Comparison of ENCODE assay signal across 16 cellular contexts in the genomic region with DNA sequence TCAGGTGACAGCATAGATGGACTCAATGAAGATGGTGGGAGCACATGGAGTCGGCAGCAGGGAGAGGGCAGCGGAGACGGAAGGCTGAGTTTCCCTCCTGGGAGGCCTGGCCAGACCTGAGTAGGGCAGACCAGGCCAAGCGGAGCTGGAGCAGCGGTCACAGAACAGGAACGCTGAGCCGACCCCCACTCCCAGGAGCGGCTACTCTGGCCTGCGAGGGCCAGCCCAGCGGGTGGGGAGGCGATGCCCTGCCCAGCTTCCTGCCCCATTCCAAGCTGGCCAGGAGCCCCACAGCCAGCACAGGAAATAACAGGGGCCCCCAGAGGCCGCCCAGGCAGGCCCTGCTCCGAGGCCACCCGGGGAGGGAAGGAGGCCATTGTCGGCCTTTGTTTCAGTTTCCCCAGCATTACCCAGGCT.
DNase-seq lines count a peak whose midpoint lies in the region; ATAC-seq and TF ChIP-seq lines count a peak whose summit lies in the region.
"Had no signal": no experiment of that assay in that cellular context is flagged by ENCODE, and none has a peak within 500 bp of the region (broad histone marks: within the 10 kb centered on the region; RNA-seq: fewer than 3 reads in every experiment).

No MANE protein-coding gene starts in this region.

- H4K91ac ChIP-seq in neuronal stem cell (ENCODE audit: low read depth, low read length, poor library complexity), result no peak overlapping the region

- no peak overlapping the region for H3K4me3 Mint-ChIP-seq in CD8-positive, alpha-beta T cell
- H3K4me3 Mint-ChIP-seq: activated T-helper 17 cell treated with anti-CD3 and anti-CD28 coated beads, Interleukin-2, amount 50 U/mL, for 72 hours; naive thymus-derived CD8-positive, alpha-beta T cell; T-helper 17 cell had no signal

- H3K4ac ChIP-seq in neuronal stem cell (ENCODE audit: low read length), result no peak overlapping the region

- H3K27me3 Mint-ChIP-seq in CD8-positive, alpha-beta T cell (ENCODE audit: low read depth), result peaks cover 2% of the 10 kb centered on the region
- H3K27me3 Mint-ChIP-seq: activated T-helper 17 cell treated with anti-CD3 and anti-CD28 coated beads, Interleukin-2, amount 50 U/mL, for 72 hours had no signal

- H3K4me1 ChIP-seq in ACC112 (ENCODE audit: control insufficient read depth, insufficient read depth, low read length, unreplicated experiment) (peaks cover 4% of the 10 kb centered on the region), neuronal stem cell (ENCODE audit: control insufficient read depth in 2 of 2, insufficient read depth in 1 of 2, low read depth in 1 of 2, low read length in 2 of 2) (peaks cover 28 to 41% of the 10 kb centered on the region in 2 donors)
- H3K4me1 ChIP-seq in effector memory CD4-positive, alpha-beta T cell (ENCODE audit: control insufficient read depth, insufficient read depth, low read length, poor library complexity, severe bottlenecking), result no peaks in the 10 kb centered on the region
- no peaks in the 10 kb centered on the region for H3K4me1 ChIP-seq in CD8-positive, alpha-beta T cell (ENCODE audit: insufficient read depth, low read length)
- H3K4me1 ChIP-seq: A549 had no signal

- no peak for TF ChIP-seq CTCF in astrocyte of the spinal cord (IDR thresholded peaks at IDR 0.05; ENCODE audit: low read depth, low read length)
- no peak for TF ChIP-seq CTCF in CD8-positive, alpha-beta T cell (IDR thresholded peaks at IDR 0.05)

- intact Hi-C loops in left ventricle myocardium superior (cut with micrococcal nuclease), result no loop called here
- intact Hi-C loops in CD8-positive, alpha-beta T cell (cut with DNase I, micrococcal nuclease), result no loop called here

- H3K27ac ChIP-seq in ACC112 (ENCODE audit: low read depth, low read length) (no peak overlapping the region), neuronal stem cell (replicated peaks; ENCODE audit: low read length) (peak overlapping the region; percentile 47)
- H3K27ac ChIP-seq in effector memory CD4-positive, alpha-beta T cell (ENCODE audit: insufficient read depth, low read length, poor library complexity, severe bottlenecking), result no peak overlapping the region
- H3K27ac ChIP-seq in CD8-positive, alpha-beta T cell (ENCODE audit: low read depth, low read length), result no peak overlapping the region
- H3K27ac ChIP-seq: A549, PC-9 had no signal

- no peak overlapping the region for H2BK120ac ChIP-seq in neuronal stem cell (ENCODE audit: low read depth, low read length)

- H3K27me3 ChIP-seq in ACC112 (ENCODE audit: insufficient read depth, low read length) (no peaks in the 10 kb centered on the region), neuronal stem cell (ENCODE audit: control insufficient read depth in 3 of 3, insufficient read depth in 3 of 3, low read depth in 1 of 3, low read length in 3 of 3) (no peaks in the 10 kb centered on the region)
- no peaks in the 10 kb centered on the region for H3K27me3 ChIP-seq in effector memory CD4-positive, alpha-beta T cell (replicated peaks; ENCODE audit: control insufficient read depth, insufficient read depth, low read length, poor library complexity, severe bottlenecking)
- no peaks in the 10 kb centered on the region for H3K27me3 ChIP-seq in CD8-positive, alpha-beta T cell (ENCODE audit: insufficient read depth, low read length)

- no peaks in the 10 kb centered on the region for H3K9me3 ChIP-seq in neuronal stem cell (replicated peaks in 1 of 2; ENCODE audit: control insufficient read depth in 2 of 2, insufficient read depth in 1 of 2, low read depth in 1 of 2, low read length in 2 of 2)
- no peaks in the 10 kb centered on the region for H3K9me3 ChIP-seq in effector memory CD4-positive, alpha-beta T cell (ENCODE audit: control insufficient read depth, low read length)
- no peaks in the 10 kb centered on the region for H3K9me3 ChIP-seq in CD8-positive, alpha-beta T cell (ENCODE audit: low read length)
- H3K9me3 ChIP-seq: A549 had no signal

- in situ Hi-C loops in astrocyte of the spinal cord (cut with HindIII; ENCODE audit: low sequenced_read_pairs), result no loop called here

- H4K8ac ChIP-seq in neuronal stem cell (ENCODE audit: low read depth, low read length), result no peak overlapping the region

- DNase-seq in astrocyte of the spinal cord (ENCODE audit: low read depth, low spot score), result peak; percentile 52
- DNase-seq in left ventricle myocardium superior, result peak; percentile 60
- DNase-seq in neuronal stem cell (ENCODE audit: low spot score), result no peak
- no peak for DNase-seq in D341Med (ENCODE audit: low spot score)
- DNase-seq in effector memory CD4-positive, alpha-beta T cell, result no peak
- no peak for DNase-seq in CD8-positive, alpha-beta T cell
- DNase-seq: activated CD4-positive, alpha-beta T cell treated with anti-CD3 and anti-CD28 coated beads, Interleukin-2, amount 50 U/mL, for 4 hours; naive thymus-derived CD8-positive, alpha-beta T cell; NCI-H345; PC-9; stimulated activated CD4-positive, alpha-beta T cell treated with anti-CD3 and anti-CD28 coated beads, Interleukin-15, amount 100 ng/mL, for 24 hours; T-helper 17 cell had no signal

- H2BK12ac ChIP-seq in neuronal stem cell (ENCODE audit: low read length), result no peak overlapping the region

- no peaks in the 10 kb centered on the region for H3K79me2 ChIP-seq in ACC112 (ENCODE audit: control insufficient read depth, insufficient read depth, low read length, unreplicated experiment)

- no peaks in the 10 kb centered on the region for H3K36me3 Mint-ChIP-seq in CD8-positive, alpha-beta T cell
- H3K36me3 Mint-ChIP-seq: naive thymus-derived CD8-positive, alpha-beta T cell had no signal

- POLR2A ChIA-PET in CD8-positive, alpha-beta T cell (lab: Charles Lee), result no interaction called here

- CTCF ChIA-PET in CD8-positive, alpha-beta T cell (lab: Charles Lee), result no interaction called here

- H3K14ac ChIP-seq in neuronal stem cell (ENCODE audit: low read length), result peak overlapping the region; percentile 49

- no peaks in the 10 kb centered on the region for H3K9me3 Mint-ChIP-seq in CD8-positive, alpha-beta T cell
- H3K9me3 Mint-ChIP-seq: activated T-helper 17 cell treated with anti-CD3 and anti-CD28 coated beads, Interleukin-2, amount 50 U/mL, for 72 hours; naive thymus-derived CD8-positive, alpha-beta T cell had no signal

- peak overlapping the region; percentile 40 for H2AFZ ChIP-seq in ACC112 (ENCODE audit: low read length, unreplicated experiment)
- peak overlapping the region; percentile 78 for H2AFZ ChIP-seq in neuronal stem cell (ENCODE audit: low read length)
- H2AFZ ChIP-seq: PC-9 had no signal

- peak overlapping the region; percentile 3 for H2AK5ac ChIP-seq in neuronal stem cell (ENCODE audit: low read depth, low read length)

- H2BK15ac ChIP-seq in neuronal stem cell (ENCODE audit: low read length), result no peak overlapping the region

- H3K23ac ChIP-seq in neuronal stem cell (ENCODE audit: low read depth, low read length, poor library complexity), result no peak overlapping the region

- no peaks in the 10 kb centered on the region for H3K4me1 Mint-ChIP-seq in CD8-positive, alpha-beta T cell (ENCODE audit: low read depth)
- H3K4me1 Mint-ChIP-seq: activated T-helper 17 cell treated with anti-CD3 and anti-CD28 coated beads, Interleukin-2, amount 50 U/mL, for 72 hours; naive thymus-derived CD8-positive, alpha-beta T cell; T-helper 17 cell had no signal

- no peak overlapping the region for H3K9ac ChIP-seq in neuronal stem cell (ENCODE audit: low read depth, low read length, poor library complexity)

- WGBS in neuronal stem cell (ENCODE audit: extremely low coverage in 2 of 2, insufficient read length in 2 of 2, insufficient replicate concordance in 1 of 2), 2 donors, result no CpG with 5 or more reads among the region's 15 CpGs

- peak; percentile 81 for ATAC-seq in left ventricle myocardium superior
- no peak for ATAC-seq in GM19455 (IDR thresholded peaks at IDR 0.05; ENCODE audit: unreplicated experiment)
- ATAC-seq in CD8-positive, alpha-beta T cell, result no peak
- ATAC-seq: A549; activated T-helper 17 cell treated with anti-CD3 and anti-CD28 coated beads, Interleukin-2, amount 50 U/mL, for 72 hours; naive thymus-derived CD8-positive, alpha-beta T cell; T-helper 17 cell had no signal

- no peak overlapping the region for H2BK5ac ChIP-seq in neuronal stem cell (ENCODE audit: low read length)

- H3K4me2 ChIP-seq in neuronal stem cell (ENCODE audit: insufficient read depth, low read length, poor library complexity, severe bottlenecking), result no peak overlapping the region
- H3K4me2 ChIP-seq: A549, PC-9 had no signal

- peaks cover 12% of the 10 kb centered on the region for H3K79me1 ChIP-seq in neuronal stem cell (ENCODE audit: low read depth, low read length)

- H3K27ac Mint-ChIP-seq in CD8-positive, alpha-beta T cell, result no peak overlapping the region
- H3K27ac Mint-ChIP-seq: activated T-helper 17 cell treated with anti-CD3 and anti-CD28 coated beads, Interleukin-2, amount 50 U/mL, for 72 hours; naive thymus-derived CD8-positive, alpha-beta T cell; T-helper 17 cell had no signal

- H3K36me3 ChIP-seq in ACC112 (ENCODE audit: insufficient read depth, low read length) (no peaks in the 10 kb centered on the region), neuronal stem cell (replicated peaks in 1 of 2; ENCODE audit: control insufficient read depth in 2 of 2, insufficient read depth in 2 of 2, low read length in 2 of 2) (peaks cover 5 to 36% of the 10 kb centered on the region in 2 donors)
- H3K36me3 ChIP-seq in effector memory CD4-positive, alpha-beta T cell (ENCODE audit: control insufficient read depth, insufficient read depth, low read length), result no peaks in the 10 kb centered on the region
- no peaks in the 10 kb centered on the region for H3K36me3 ChIP-seq in CD8-positive, alpha-beta T cell (ENCODE audit: insufficient read depth, low read length)

- peak overlapping the region; percentile 40 for H3K18ac ChIP-seq in neuronal stem cell (ENCODE audit: low read length)

- no peak overlapping the region for H3K4me3 ChIP-seq in ACC112 (ENCODE audit: low read depth, low read length)
- H3K4me3 ChIP-seq in astrocyte of the spinal cord (ENCODE audit: low read depth, low read length), result no peak overlapping the region
- peak overlapping the region in 1 of 2 donors; percentile 38 for H3K4me3 ChIP-seq in neuronal stem cell (ENCODE audit: low read length in 2 of 2)
- no peak overlapping the region for H3K4me3 ChIP-seq in effector memory CD4-positive, alpha-beta T cell (ENCODE audit: insufficient read depth, low read depth, low read length, poor library complexity, severe bottlenecking)
- no peak overlapping the region for H3K4me3 ChIP-seq in CD8-positive, alpha-beta T cell (ENCODE audit: low read depth, low read length)
- H3K4me3 ChIP-seq: A549, PC-9 had no signal

Comparison
In these comparisons a context has a peak if more than half of its experiments do, and no peak if none do; other contexts are left out.
1. DNase-seq: peak in astrocyte of the spinal cord (single experiment) and left ventricle myocardium superior (single experiment); none in neuronal stem cell (single experiment), D341Med (single experiment), effector memory CD4-positive, alpha-beta T cell (0 of 3) and CD8-positive, alpha-beta T cell (0 of 7).